Comparison of ENCODE assay signal across 9 cellular contexts in the genomic region with DNA sequence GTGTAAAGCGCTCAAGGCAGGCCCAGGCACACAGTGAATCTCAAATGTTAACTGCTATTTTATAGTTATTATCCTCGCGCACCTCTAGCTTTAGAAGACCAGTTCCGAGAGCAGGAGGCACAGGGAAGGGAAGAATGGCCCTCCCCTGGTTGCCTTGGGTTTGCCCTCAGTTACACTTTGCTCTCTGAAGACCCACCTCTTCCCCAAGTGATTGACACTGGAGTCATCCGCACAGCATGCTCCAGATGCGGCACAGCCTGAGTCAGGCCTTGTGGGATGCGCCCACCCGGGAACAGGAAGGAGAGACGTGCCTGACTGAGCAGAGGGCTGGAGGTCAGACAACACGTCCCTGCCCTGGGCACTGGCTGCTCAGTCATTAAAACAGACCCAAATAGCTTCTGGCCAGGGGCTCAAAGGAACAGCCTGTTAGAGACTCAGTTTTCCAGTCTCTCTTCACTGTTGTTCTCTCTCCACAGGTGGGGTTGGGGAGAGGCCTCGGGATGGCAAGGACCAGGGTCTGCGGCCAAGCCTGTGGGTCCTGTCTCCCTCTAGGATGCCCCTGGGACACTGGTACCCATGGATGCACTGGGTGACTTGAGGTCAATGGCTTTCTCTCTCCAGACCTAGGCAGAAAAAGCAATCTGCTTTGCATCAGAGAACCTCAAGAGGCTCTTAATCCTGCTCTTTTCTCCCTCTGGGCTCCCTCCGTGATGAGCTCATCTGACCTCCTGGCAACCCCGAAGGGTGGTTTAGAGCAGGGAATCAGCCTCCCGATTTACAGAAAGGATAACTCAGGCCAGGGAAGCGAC. TPM values are rescaled to one million over a fixed set of nuclear protein-coding genes. Genes with fewer than 3 reads are reported as not detected.
DNase-seq lines count a peak whose midpoint lies in the region; ATAC-seq and TF ChIP-seq lines count a peak whose summit lies in the region.
"Had no signal": no experiment of that assay in that cellular context is flagged by ENCODE, and none has a peak within 500 bp of the region (broad histone marks: within the 10 kb centered on the region; RNA-seq: fewer than 3 reads in every experiment).

No MANE protein-coding gene starts in this region.

- H3K4me1 Mint-ChIP-seq in osteocyte (ENCODE audit: unreplicated experiment): peaks cover 51% of the 10 kb centered on the region

- peak overlapping the region; percentile 97 for H3K27ac Mint-ChIP-seq in osteocyte (ENCODE audit: unreplicated experiment)

- H3K27ac ChIP-seq in esophagus muscularis mucosa (replicated peaks in 1 of 4): peak overlapping the region; percentile 79 to 84 (median 82)

- no peaks in the 10 kb centered on the region for H3K27me3 Mint-ChIP-seq in osteocyte (ENCODE audit: unreplicated experiment)

- peak; percentile 45 for DNase-seq in NCI-H146 (lab: John Stamatoyannopoulos, UW)
- no peak for DNase-seq in NCI-H146 treated with DMSO at 0.1 percent for 48 hours (lab: John Stamatoyannopoulos, UW; ENCODE audit: unreplicated experiment)
- DNase-seq in esophagus muscularis mucosa (ENCODE audit: extremely low spot score): no peak
- no peak for DNase-seq in osteocyte (ENCODE audit: extremely low spot score, unreplicated experiment)
- DNase-seq in erythroblast (lab: John Stamatoyannopoulos, UW): no peak
- DNase-seq in putamen (ENCODE audit: low spot score): no peak

- intact Hi-C loops in esophagus muscularis mucosa (cut with DNase I): no loop called here

- no peaks in the 10 kb centered on the region for H3K27me3 ChIP-seq in esophagus muscularis mucosa

- H3K9me3 ChIP-seq in esophagus muscularis mucosa: no peaks in the 10 kb centered on the region

- TF ChIP-seq EP300 in esophagus muscularis mucosa (IDR thresholded peaks at IDR 0.05): no peak

- no peak for ATAC-seq in HG02642 (IDR thresholded peaks at IDR 0.05; ENCODE audit: poor library complexity, unreplicated experiment)

- H3K36me3 Mint-ChIP-seq in osteocyte (ENCODE audit: unreplicated experiment): peaks cover 4% of the 10 kb centered on the region
- H3K36me3 Mint-ChIP-seq: CD4-positive, CD25-positive, alpha-beta regulatory T cell had no signal

- TF ChIP-seq POLR2A in esophagus muscularis mucosa (IDR thresholded peaks at IDR 0.05; ENCODE audit: low read depth): no peak
- no peak for TF ChIP-seq POLR2A in erythroblast (IDR thresholded peaks at IDR 0.05; ENCODE audit: low read length)

- H3K4me1 ChIP-seq in esophagus muscularis mucosa: peaks cover 42 to 76% (median 68%) of the 10 kb centered on the region in 4 donors

- H3K4me3 ChIP-seq in esophagus muscularis mucosa: no peak overlapping the region

- H3K4me3 Mint-ChIP-seq in osteocyte (ENCODE audit: unreplicated experiment): peak overlapping the region; percentile 61
- H3K4me3 Mint-ChIP-seq: CD4-positive, CD25-positive, alpha-beta regulatory T cell had no signal

- TF ChIP-seq CTCF in esophagus muscularis mucosa (IDR thresholded peaks at IDR 0.05) (no peak), osteocyte (IDR thresholded peaks at IDR 0.05) (no peak)

- 71% methylated on average over 16 of the region's 16 CpGs for WGBS in esophagus muscularis mucosa

- H3K36me3 ChIP-seq in esophagus muscularis mucosa: peaks cover 0 to 4% (median 0%) of the 10 kb centered on the region in 4 donors

- H3K9me3 Mint-ChIP-seq in osteocyte (ENCODE audit: unreplicated experiment): no peaks in the 10 kb centered on the region
- H3K9me3 Mint-ChIP-seq: CD4-positive, CD25-positive, alpha-beta regulatory T cell had no signal

TF ChIP-seq in PFSK-1, 5 proteins besides CTCF, POLR2A, EP300 and RAD21:
- TF ChIP-seq FOXP2 (optimal IDR thresholded peaks at IDR 0.05; ENCODE audit: borderline replicate concordance, extremely low read depth, extremely low read length, insufficient read depth): peak; percentile 98
- TF ChIP-seq, protein P1, sequence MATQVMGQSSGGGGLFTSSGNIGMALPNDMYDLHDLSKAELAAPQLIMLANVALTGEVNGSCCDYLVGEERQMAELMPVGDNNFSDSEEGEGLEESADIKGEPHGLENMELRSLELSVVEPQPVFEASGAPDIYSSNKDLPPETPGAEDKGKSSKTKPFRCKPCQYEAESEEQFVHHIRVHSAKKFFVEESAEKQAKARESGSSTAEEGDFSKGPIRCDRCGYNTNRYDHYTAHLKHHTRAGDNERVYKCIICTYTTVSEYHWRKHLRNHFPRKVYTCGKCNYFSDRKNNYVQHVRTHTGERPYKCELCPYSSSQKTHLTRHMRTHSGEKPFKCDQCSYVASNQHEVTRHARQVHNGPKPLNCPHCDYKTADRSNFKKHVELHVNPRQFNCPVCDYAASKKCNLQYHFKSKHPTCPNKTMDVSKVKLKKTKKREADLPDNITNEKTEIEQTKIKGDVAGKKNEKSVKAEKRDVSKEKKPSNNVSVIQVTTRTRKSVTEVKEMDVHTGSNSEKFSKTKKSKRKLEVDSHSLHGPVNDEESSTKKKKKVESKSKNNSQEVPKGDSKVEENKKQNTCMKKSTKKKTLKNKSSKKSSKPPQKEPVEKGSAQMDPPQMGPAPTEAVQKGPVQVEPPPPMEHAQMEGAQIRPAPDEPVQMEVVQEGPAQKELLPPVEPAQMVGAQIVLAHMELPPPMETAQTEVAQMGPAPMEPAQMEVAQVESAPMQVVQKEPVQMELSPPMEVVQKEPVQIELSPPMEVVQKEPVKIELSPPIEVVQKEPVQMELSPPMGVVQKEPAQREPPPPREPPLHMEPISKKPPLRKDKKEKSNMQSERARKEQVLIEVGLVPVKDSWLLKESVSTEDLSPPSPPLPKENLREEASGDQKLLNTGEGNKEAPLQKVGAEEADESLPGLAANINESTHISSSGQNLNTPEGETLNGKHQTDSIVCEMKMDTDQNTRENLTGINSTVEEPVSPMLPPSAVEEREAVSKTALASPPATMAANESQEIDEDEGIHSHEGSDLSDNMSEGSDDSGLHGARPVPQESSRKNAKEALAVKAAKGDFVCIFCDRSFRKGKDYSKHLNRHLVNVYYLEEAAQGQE (IDR thresholded peaks at IDR 0.05; ENCODE audit: insufficient read depth in 1 of 2, low read depth in 2 of 2, low read length in 2 of 2): peak in 1 of 2 experiments; percentile 44; a peak in 2 of 4 replicates
- no peak; the same call in 1 of the 2 replicates for TF ChIP-seq POLR2AphosphoS5 (IDR thresholded peaks at IDR 0.05; ENCODE audit: low read depth, low read length)
- 0 out of 2 replicates have a peak, but pooled peaks have one; percentile 74 for TF ChIP-seq SIN3A (IDR thresholded peaks at IDR 0.05; ENCODE audit: borderline replicate concordance, insufficient read depth, low read length)
- 0 out of 2 replicates have a peak, but pooled peaks have one; percentile 55 for TF ChIP-seq TAF1 (IDR thresholded peaks at IDR 0.05; ENCODE audit: borderline replicate concordance, insufficient read depth, low read length)

RNA-seq across cellular contexts. Expression of a gene that starts 13.6 kb away (rescaled TPM):
- 15.6 TPM for polyA plus RNA-seq in PFSK-1 (2012; ENCODE audit: insufficient read length, low read depth)
- total RNA-seq in esophagus muscularis mucosa (10 to 100 TPM; 33.8 to 82.2 (median 50.9) TPM), osteocyte (51.8 and 54.5 TPM in 2 replicates)

RNA-seq across cellular contexts. Expression of a gene that starts 43.3 kb away (rescaled TPM):
- polyA plus RNA-seq in PFSK-1 (2012; ENCODE audit: insufficient read length, low read depth): 16.5 TPM
- total RNA-seq in esophagus muscularis mucosa (10 to 100 TPM in 1 of 4 donors, 1 to 10 TPM in 3; 2.9 to 10.1 (median 6.3) TPM), osteocyte (10.0 and 11.8 TPM in 2 replicates)
